Comparison of ENCODE assay signal across 8 cellular contexts in the genomic region with DNA sequence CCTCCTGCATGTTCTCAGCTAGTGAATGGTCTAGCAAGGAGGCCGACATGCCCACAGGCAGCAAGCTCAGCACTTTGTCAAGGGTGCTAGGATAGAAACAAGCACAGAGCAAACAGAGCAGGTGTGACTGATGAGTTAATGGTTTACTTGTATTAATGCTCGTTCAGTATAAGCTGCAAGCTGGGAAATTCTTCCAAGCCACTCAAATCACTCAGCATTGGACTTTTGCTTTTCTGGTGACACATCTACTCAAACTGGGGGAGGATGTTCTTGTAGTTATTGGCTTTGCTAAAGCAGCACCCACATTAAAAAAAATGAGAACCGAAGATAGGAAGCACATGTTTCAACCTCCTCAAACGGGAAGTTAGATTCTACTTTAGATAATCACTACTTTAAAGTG. TPM values are rescaled to one million over a fixed set of nuclear protein-coding genes. Genes with fewer than 3 reads are reported as not detected.
DNase-seq lines count a peak whose midpoint lies in the region; ATAC-seq and TF ChIP-seq lines count a peak whose summit lies in the region.

No MANE protein-coding gene starts in this region.

- H3K27me3 Mint-ChIP-seq in endodermal cell (ENCODE audit: insufficient read depth): no peaks in the 10 kb centered on the region
- peaks cover 3% of the 10 kb centered on the region for H3K27me3 Mint-ChIP-seq in neural progenitor cell (ENCODE audit: insufficient read depth, low read depth)

- H3K4me1 Mint-ChIP-seq in endodermal cell (peaks cover 69% of the 10 kb centered on the region), neural progenitor cell (peaks cover 39% of the 10 kb centered on the region)

- no peak overlapping the region for H2AFZ ChIP-seq in neural progenitor cell (replicated peaks)

- H3K27ac ChIP-seq in endodermal cell (ENCODE audit: low read depth, low read length) (no peak overlapping the region), neural progenitor cell (no peak overlapping the region)

- peaks cover 13% of the 10 kb centered on the region for H3F3A ChIP-seq in neural progenitor cell (ENCODE audit: low read depth)

- H3K9me3 Mint-ChIP-seq in endodermal cell (no peaks in the 10 kb centered on the region), neural progenitor cell (no peaks in the 10 kb centered on the region)

- DNase-seq in activated CD4-positive, CD25-positive, alpha-beta regulatory T cell (lab: John Stamatoyannopoulos, UW): no peak
- DNase-seq in NOMO-1 treated with DMSO at 0.1 percent for 48 hours (lab: John Stamatoyannopoulos, UW; ENCODE audit: unreplicated experiment) (peak; percentile 23), medulla oblongata (ENCODE audit: extremely low spot score) (peak; percentile 38), endodermal cell (no peak), AG20443 (ENCODE audit: low spot score) (no peak), neural progenitor cell (ENCODE audit: low spot score) (no peak)

- no peak overlapping the region for H3K27ac Mint-ChIP-seq in endodermal cell
- no peak overlapping the region for H3K27ac Mint-ChIP-seq in neural progenitor cell

- ATAC-seq in activated CD4-positive, CD25-positive, alpha-beta regulatory T cell treated with anti-CD3 and anti-CD28 coated beads, Interleukin-2, amount 50 U/mL, for 24 hours: peak; percentile 69
- peak; percentile 64 for ATAC-seq in HG02763 (IDR thresholded peaks at IDR 0.05; ENCODE audit: unreplicated experiment)

- H3K27me3 ChIP-seq in endodermal cell (ENCODE audit: control insufficient read depth, insufficient read depth, low read length, poor library complexity, severe bottlenecking): no peaks in the 10 kb centered on the region
- no peaks in the 10 kb centered on the region for H3K27me3 ChIP-seq in neural progenitor cell

- H3K9ac ChIP-seq in endodermal cell (ENCODE audit: extremely low read depth, low read length, poor library complexity, severe bottlenecking) (no peak overlapping the region), neural progenitor cell (no peak overlapping the region)

- H3K79me2 ChIP-seq in neural progenitor cell (ENCODE audit: low read depth): no peaks in the 10 kb centered on the region

- H3K4me3 Mint-ChIP-seq in endodermal cell (no peak overlapping the region), neural progenitor cell (no peak overlapping the region)

- no peaks in the 10 kb centered on the region for H4K20me1 ChIP-seq in neural progenitor cell (ENCODE audit: low read depth)

- no peaks in the 10 kb centered on the region for H3K36me3 Mint-ChIP-seq in endodermal cell (ENCODE audit: low read depth)
- no peaks in the 10 kb centered on the region for H3K36me3 Mint-ChIP-seq in neural progenitor cell

- H3K4me1 ChIP-seq in endodermal cell (ENCODE audit: control insufficient read depth, insufficient read depth, low read length): peaks cover 15% of the 10 kb centered on the region
- peaks cover 31% of the 10 kb centered on the region for H3K4me1 ChIP-seq in neural progenitor cell

- H3K36me3 ChIP-seq in endodermal cell (ENCODE audit: control insufficient read depth, insufficient read depth, low read length): no peaks in the 10 kb centered on the region
- H3K36me3 ChIP-seq in neural progenitor cell: no peaks in the 10 kb centered on the region

- H3K4me2 ChIP-seq in neural progenitor cell: no peak overlapping the region

- WGBS in endodermal cell (ENCODE audit: insufficient coverage in 1 of 2, insufficient read length in 1 of 2), 2 experiments: 72 to 75% methylated on average over 1 to 4 of the region's 4 CpGs

- TF ChIP-seq CTCF in endodermal cell (conservative IDR thresholded peaks at IDR 0.05): no peak
- no peak for TF ChIP-seq CTCF in neural progenitor cell (IDR thresholded peaks at IDR 0.05)

- no peaks in the 10 kb centered on the region for H3K9me3 ChIP-seq in endodermal cell (ENCODE audit: control insufficient read depth, low read length)
- no peaks in the 10 kb centered on the region for H3K9me3 ChIP-seq in neural progenitor cell (ENCODE audit: low read depth)

- H3K4me3 ChIP-seq in endodermal cell (ENCODE audit: low read length) (no peak overlapping the region), neural progenitor cell (no peak overlapping the region)

RNA-seq across cellular contexts. Expression of a gene that starts 43.1 kb away (rescaled TPM):
- total RNA-seq in endodermal cell: 1 to 10 TPM; 1.7 to 7.4 TPM
- polyA plus RNA-seq in endodermal cell (2013, experiment 1 of 2): 24.6 TPM
- 26.5 TPM for polyA plus RNA-seq in endodermal cell (2013, experiment 2 of 2)
- total RNA-seq in neural progenitor cell (ENCODE audit: low replicate concordance): 4.9 and 8.2 TPM in 2 replicates

Comparison
In these comparisons a context has a peak if more than half of its experiments do, and no peak if none do; other contexts are left out.
1. DNase-seq: peak in NOMO-1 treated with DMSO at 0.1 percent for 48 hours (single experiment) and medulla oblongata (single experiment); none in activated CD4-positive, CD25-positive, alpha-beta regulatory T cell (0 of 4), endodermal cell (single experiment), AG20443 (single experiment) and neural progenitor cell (single experiment).